ENCODE assay signal across 30 cellular contexts in the genomic region with DNA sequence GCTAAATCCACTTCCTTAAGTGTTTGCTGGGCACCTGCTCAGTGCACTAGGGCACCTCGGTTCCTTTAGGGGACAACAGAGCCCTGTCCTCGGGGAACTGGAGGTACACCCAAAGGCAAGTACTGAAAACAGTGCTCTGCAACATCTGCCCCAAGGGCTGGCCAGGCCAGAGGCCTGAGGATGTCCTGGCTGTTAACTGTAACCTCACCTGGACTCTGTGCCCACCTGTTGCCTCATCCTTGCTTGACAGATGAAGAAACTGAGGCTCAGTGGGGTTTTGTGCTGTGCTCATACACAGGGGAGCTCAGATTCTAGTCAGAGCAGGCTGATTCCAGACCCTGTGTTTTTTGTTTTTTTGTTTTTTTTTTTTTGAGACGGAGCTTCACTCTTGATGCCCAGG. TPM values are rescaled to one million over a fixed set of nuclear protein-coding genes. Genes with fewer than 3 reads are reported as not detected.
"Had no signal": no experiment of that assay in that cellular context is flagged by ENCODE, and none has a peak within 500 bp of the region (broad histone marks: within the 10 kb centered on the region; RNA-seq: fewer than 3 reads in every experiment).

No MANE protein-coding gene starts in this region.

- H3K4me1 ChIP-seq: colonic mucosa, gastrocnemius medialis, lower lobe of right lung had no signal

- H3K36me3 ChIP-seq: colonic mucosa, esophagus squamous epithelium, gastrocnemius medialis, heart right ventricle, left lung, lower lobe of right lung had no signal

- DNase-seq: colonic mucosa; cortex of kidney; effector CD8-positive, alpha-beta T cell; effector memory CD8-positive, alpha-beta T cell; endodermal cell; erythroblast; esophagus squamous epithelium; foreskin fibroblast; foreskin melanocyte; gastrocnemius medialis; glutamatergic neuron; head of caudate nucleus; heart right ventricle; hippocampal formation; left cardiac atrium; left lung; left ventricle myocardium superior; lower lobe of right lung; mesenchymal stem cell had no signal

- H3K27ac ChIP-seq: colonic mucosa, epithelial cell of prostate, esophagus squamous epithelium, gastrocnemius medialis, heart right ventricle, left lung, lower lobe of right lung had no signal

- H3K4me3 ChIP-seq: colonic mucosa, esophagus squamous epithelium, gastrocnemius medialis, heart right ventricle, left lung, lower lobe of right lung, mucosa of descending colon had no signal

- ATAC-seq: effector memory CD8-positive, alpha-beta T cell; esophagus mucosa; gastrocnemius medialis; heart right ventricle; left cardiac atrium; left lung; left ventricle myocardium superior; lower lobe of right lung; mucosa of descending colon had no signal

- H3K9me3 ChIP-seq: colonic mucosa, esophagus squamous epithelium, gastrocnemius medialis, heart right ventricle, left lung, lower lobe of right lung, mucosa of descending colon had no signal

RNA-seq across cellular contexts. Expression of a gene that starts 2.6 kb away (rescaled TPM):
- total RNA-seq: colonic mucosa, esophagus mucosa, esophagus squamous epithelium, glomerular endothelial cell, left cardiac atrium, left ventricle myocardium superior, lung microvascular endothelial cell, mesenteric fat pad, mucosa of descending colon, myocyte had no signal
- polyA plus RNA-seq: heart right ventricle had no signal

RNA-seq across cellular contexts. Expression of a gene that starts 31.1 kb away (rescaled TPM):
- total RNA-seq: colonic mucosa, dermis microvascular lymphatic vessel endothelial cell, endodermal cell, esophagus mucosa, gastrocnemius medialis, glomerular endothelial cell, heart right ventricle, kidney epithelial cell, left cardiac atrium, left ventricle myocardium superior, lung microvascular endothelial cell, mesenteric fat pad, mesothelial cell of epicardium, mucosa of descending colon, myocyte had no signal
- polyA plus RNA-seq: heart right ventricle, keratinocyte had no signal

RNA-seq across cellular contexts. Expression of a gene that starts 43.6 kb away (rescaled TPM):
- total RNA-seq: colonic mucosa, esophagus mucosa, gastrocnemius medialis, left ventricle myocardium superior, lung microvascular endothelial cell, mesenteric fat pad, myocyte had no signal
- polyA plus RNA-seq: heart right ventricle, keratinocyte had no signal
